In genomic region chr12:112382866-112383265, GRCh38 we compare ENCODE assay signal across 1 cellular context.
TF ChIP-seq lines count a peak whose summit lies in the region.

No MANE protein-coding gene starts in this region.

TF ChIP-seq in GM23338, 12 proteins besides CTCF, POLR2A, EP300 and RAD21 (continued from another document):
- TF ChIP-seq ZNF462 (CRISPR knock-in tag; IDR thresholded peaks at IDR 0.05) (no peak), CREB1 (CRISPR knock-in tag; IDR thresholded peaks at IDR 0.05; ENCODE audit: low read depth) (no peak), NANOG (IDR thresholded peaks at IDR 0.05; ENCODE audit: borderline replicate concordance) (no peak), EZH2 (IDR thresholded peaks at IDR 0.05; ENCODE audit: low read depth, unreplicated experiment) (no peak), ZNF114 (CRISPR knock-in tag; IDR thresholded peaks at IDR 0.05) (no peak), ZNF331 (CRISPR knock-in tag; IDR thresholded peaks at IDR 0.05; ENCODE audit: low read depth) (no peak), STAT1 (IDR thresholded peaks at IDR 0.05; ENCODE audit: unreplicated experiment) (no peak), POLR2AphosphoS5 (IDR thresholded peaks at IDR 0.05; ENCODE audit: low read depth) (no peak), ETS1 (IDR thresholded peaks at IDR 0.05) (no peak), JUNB (IDR thresholded peaks at IDR 0.05; ENCODE audit: unreplicated experiment) (no peak)
